In the genomic region with DNA sequence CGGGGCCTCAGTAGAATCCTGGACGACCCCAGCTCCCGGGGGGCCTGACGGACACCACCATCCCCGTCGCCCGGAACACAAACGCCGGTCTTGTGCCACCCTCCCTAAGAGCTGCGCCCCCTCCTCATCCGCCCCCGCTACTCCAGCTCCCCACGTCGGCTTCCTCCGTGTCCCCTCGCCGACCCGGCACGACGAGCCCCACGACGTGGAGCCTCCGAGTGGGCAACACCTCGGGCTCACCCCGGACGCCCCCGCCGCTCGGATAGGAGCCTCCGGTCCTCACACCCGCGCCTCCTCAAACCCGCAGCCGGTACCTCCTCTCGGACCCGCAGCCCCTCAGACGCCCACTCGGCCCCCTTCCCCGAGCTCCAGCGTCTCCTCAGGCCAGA, we compare ENCODE assay signal across 7 cellular contexts. TPM values are rescaled to one million over a fixed set of nuclear protein-coding genes. Genes with fewer than 3 reads are reported as not detected.
DNase-seq lines count a peak whose midpoint lies in the region; ATAC-seq, FAIRE-seq and TF ChIP-seq lines count a peak whose summit lies in the region.

No MANE protein-coding gene starts in this region.

- H3K9me3 ChIP-seq in IMR-90 (ENCODE audit: control insufficient read depth, insufficient read depth, low read length), result no peaks in the 10 kb centered on the region
- no peaks in the 10 kb centered on the region for H3K9me3 ChIP-seq in kidney (ENCODE audit: control insufficient read depth in 1 of 2, low read length in 2 of 2)
- no peaks in the 10 kb centered on the region for H3K9me3 ChIP-seq in testis

- peak overlapping the region; percentile 82 for H3K4ac ChIP-seq in IMR-90 (ENCODE audit: low read depth, low read length)

- H3K56ac ChIP-seq in IMR-90 (ENCODE audit: extremely low read depth, insufficient read depth, low read length), result peak overlapping the region; percentile 63

- peak overlapping the region; percentile 25; the same call in 1 of the 2 replicates for H4K91ac ChIP-seq in IMR-90 (ENCODE audit: insufficient read depth, low read depth, low read length)

- no peak for TF ChIP-seq POLR2A in IMR-90 (IDR thresholded peaks at IDR 0.05; ENCODE audit: low read depth, low read length)
- TF ChIP-seq POLR2A in testis (IDR thresholded peaks at IDR 0.05), result no peak

- peak overlapping the region; percentile 97 for H3K9ac ChIP-seq in IMR-90 (ENCODE audit: low read depth, low read length)
- H3K9ac ChIP-seq in kidney (ENCODE audit: low read length in 2 of 2), result peak overlapping the region; percentile 80 to 89

- TF ChIP-seq CTCF in IMR-90 (conservative IDR thresholded peaks at IDR 0.05; ENCODE audit: low read depth, low read length), result no peak
- no peak for TF ChIP-seq CTCF in astrocyte of the cerebellum (IDR thresholded peaks at IDR 0.05; ENCODE audit: low read depth, low read length, missing control alignments)
- TF ChIP-seq CTCF in kidney (IDR thresholded peaks at IDR 0.05; ENCODE audit: borderline replicate concordance, extremely low read depth, insufficient read depth), result no peak
- TF ChIP-seq CTCF in testis (IDR thresholded peaks at IDR 0.05), result no peak

- H3K4me2 ChIP-seq in IMR-90 (ENCODE audit: low read depth, low read length), result peak overlapping the region; percentile 97

- H2BK5ac ChIP-seq in IMR-90 (ENCODE audit: low read depth, low read length, poor library complexity, severe bottlenecking), result peak overlapping the region; percentile 83

- H2BK20ac ChIP-seq in IMR-90 (ENCODE audit: low read depth, low read length), result no peak overlapping the region

- H3K18ac ChIP-seq in IMR-90 (ENCODE audit: low read depth, low read length), result peak overlapping the region; percentile 3; the same call in 1 of the 2 replicates

- peak; percentile 5 for ATAC-seq in GM21526 (IDR thresholded peaks at IDR 0.05; ENCODE audit: low FRiP score, unreplicated experiment)
- peak; percentile 1 for ATAC-seq in IMR-90 (ENCODE audit: low read depth)

- H4K20me1 ChIP-seq in IMR-90 (ENCODE audit: insufficient read depth, low read length), result peaks cover 48% of the 10 kb centered on the region

- TF ChIP-seq RAD21 in IMR-90 (IDR thresholded peaks at IDR 0.05; ENCODE audit: low read length), result no peak

- peak overlapping the region; percentile 93 for H3K14ac ChIP-seq in IMR-90 (replicated peaks; ENCODE audit: low read depth, low read length)

- peak overlapping the region in 1 of 2 experiments; percentile 6; a peak in 1 of 4 replicates for H4K8ac ChIP-seq in IMR-90 (ENCODE audit: low read depth in 2 of 2, low read length in 2 of 2)

- POLR2A ChIA-PET in IMR-90 (lab: Charles Lee; ENCODE audit: unreplicated experiment), result interaction anchor here (0.6 kb wide), 2 partner anchors 23 to 294 kb away, joined by 3 read pairs; no protein-coding TSS in a partner anchor

- H3K79me1 ChIP-seq in IMR-90 (ENCODE audit: low read depth in 1 of 2, low read length in 2 of 2), result peaks cover 7 to 54% of the 10 kb centered on the region in 2 experiments; a peak in 2 of 4 replicates

- H2AK5ac ChIP-seq in IMR-90 (ENCODE audit: low read depth, low read length), result peak overlapping the region; percentile 85; the same call in 1 of the 2 replicates

- peak overlapping the region; percentile 21 for H2AK9ac ChIP-seq in IMR-90 (replicated peaks; ENCODE audit: low read depth, low read length, poor library complexity)

- no peak for FAIRE-seq in kidney (lab: Jason Lieb, UNC)

- H3K4me3 ChIP-seq in IMR-90 (ENCODE audit: insufficient read depth, low read depth, low read length) (peak overlapping the region; percentile 64), astrocyte of the cerebellum (ENCODE audit: low read depth, low read length) (peak overlapping the region; percentile 83), kidney (ENCODE audit: low read length in 2 of 2) (peak overlapping the region; percentile 85 to 88), testis (peak overlapping the region; percentile 91 to 100)

- H3K4me1 ChIP-seq in IMR-90 (ENCODE audit: control insufficient read depth, insufficient read depth, low read length), result peaks cover 15% of the 10 kb centered on the region
- peaks cover 13 to 19% of the 10 kb centered on the region in 2 donors for H3K4me1 ChIP-seq in kidney (ENCODE audit: control insufficient read depth in 1 of 2, insufficient read depth in 1 of 2, low read depth in 1 of 2, low read length in 2 of 2)
- peaks cover 38% of the 10 kb centered on the region for H3K4me1 ChIP-seq in testis

- in situ Hi-C loops in IMR-90 (cut with MboI; ENCODE audit: low sequenced_read_pairs) (loop anchor here (5.0 kb wide), 1 partner anchor 60 kb away; no protein-coding TSS in a partner anchor), astrocyte of the cerebellum (cut with HindIII; ENCODE audit: low sequenced_read_pairs) (loop anchor here (5.0 kb wide), 1 partner anchor 50 kb away; the partner anchor contains the start of gene CD276)

- peak overlapping the region; percentile 18 for H2AFZ ChIP-seq in IMR-90 (replicated peaks; ENCODE audit: low read length, poor library complexity)

- H3K23ac ChIP-seq in IMR-90 (ENCODE audit: low read depth, low read length), result peak overlapping the region; percentile 92; the same call in 1 of the 2 replicates

- H3K36me3 ChIP-seq in IMR-90 (ENCODE audit: control insufficient read depth, insufficient read depth, low read length) (no peaks in the 10 kb centered on the region), kidney (ENCODE audit: control insufficient read depth in 1 of 2, insufficient read depth in 2 of 2, low read length in 2 of 2) (no peaks in the 10 kb centered on the region), testis (ENCODE audit: low read depth, missing control alignments) (no peaks in the 10 kb centered on the region)

- BruUV-seq in IMR-90 (replicated peaks; lab: Mats Ljungman, UMichigan), result no TSS peak

- CTCF ChIA-PET in IMR-90 (lab: Yijun Ruan, JAX), result interaction anchor here (0.6 to 3.9 kb wide), 4 partner anchors 21 to 72 kb away, joined by 3 to 13 read pairs (median 4); no protein-coding TSS in a partner anchor

- peaks cover 9% of the 10 kb centered on the region for H3K9me1 ChIP-seq in IMR-90 (ENCODE audit: insufficient read depth, low read length)

- intact Hi-C loops in IMR-90 (cut with micrococcal nuclease) (loop anchor here (2.0 kb wide), 1 partner anchor 34 kb away; no protein-coding TSS in a partner anchor), kidney (cut with DNase I) (loop anchor here (10.0 kb wide), 1 partner anchor 68 kb away; no protein-coding TSS in a partner anchor), testis (cut with DNase I; ENCODE audit: low total_unique reads) (loop anchor here (10.0 kb wide), 1 partner anchor 68 kb away; no protein-coding TSS in a partner anchor)

- 0% methylated on average over 24 of the region's 40 CpGs; no CpG with 5 or more reads in 1 of the 2 experiments for WGBS in IMR-90 (ENCODE audit: extremely low coverage in 2 of 2, insufficient read length in 1 of 2), 2 experiments
- WGBS in testis, 2 donors, result 0% methylated on average over 31 to 40 of the region's 40 CpGs

- H2BK15ac ChIP-seq in IMR-90 (ENCODE audit: low read depth, low read length), result no peak overlapping the region

- H3K27ac ChIP-seq in IMR-90 (ENCODE audit: insufficient read depth, low read length) (peak overlapping the region; percentile 95), kidney (ENCODE audit: low read depth in 2 of 2, low read length in 2 of 2) (peak overlapping the region; percentile 66 to 87), testis (peak overlapping the region; percentile 99)

- H3K27me3 ChIP-seq in IMR-90 (ENCODE audit: control insufficient read depth, insufficient read depth, low read length) (no peaks in the 10 kb centered on the region), testis (no peaks in the 10 kb centered on the region)

- dilution Hi-C loops in IMR-90 (cut with HindIII; ENCODE audit: low sequenced_read_pairs, unreplicated experiment), result no loop called here

- DNase-seq in IMR-90 (no peak), astrocyte of the cerebellum (ENCODE audit: low read depth) (no peak), kidney (no peak), testis (peak; percentile 24), NCI-H128 (lab: John Stamatoyannopoulos, UW; ENCODE audit: unreplicated experiment) (no peak), SIG-M5 (lab: John Stamatoyannopoulos, UW) (no peak)

- H4K5ac ChIP-seq in IMR-90 (ENCODE audit: low read depth, low read length), result no peak overlapping the region

- H2BK120ac ChIP-seq in IMR-90 (ENCODE audit: low read depth, low read length), result no peak overlapping the region

TF ChIP-seq in IMR-90, 13 proteins besides CTCF, POLR2A, EP300 and RAD21 (continues in another document):
- TF ChIP-seq SMC3 (IDR thresholded peaks at IDR 0.05; ENCODE audit: low read depth, low read length) (no peak), MAZ (IDR thresholded peaks at IDR 0.05; ENCODE audit: borderline replicate concordance, low read depth, low read length) (no peak; the same call in 1 of the 2 replicates), RFX5 (IDR thresholded peaks at IDR 0.05; ENCODE audit: low read depth, low read length) (no peak), RCOR1 (IDR thresholded peaks at IDR 0.05; ENCODE audit: insufficient replicate concordance, low read length) (no peak), NFE2L2 (IDR thresholded peaks at IDR 0.05; ENCODE audit: low read depth, low read length) (no peak), MAFK (IDR thresholded peaks at IDR 0.05; ENCODE audit: low read depth, low read length) (no peak), CEBPB (IDR thresholded peaks at IDR 0.05; ENCODE audit: low read depth, low read length) (no peak), CHD1 (IDR thresholded peaks at IDR 0.05; ENCODE audit: low read depth, low read length) (no peak)

RNA-seq across cellular contexts. Expression of gene NPTN, which starts 0.5 kb away (rescaled TPM):
- total RNA-seq in IMR-90 (2012; rRNA removed), result 150 and 171 TPM in 2 replicates
- polyA plus RNA-seq in IMR-90 (2012; rRNA removed), result 268 and 329 TPM in 2 replicates
- polyA plus RNA-seq in IMR-90 (2012; cell fraction: cytosol; rRNA removed), result 181 and 182 TPM in 2 replicates
- 77.6 and 177 TPM in 2 replicates for polyA plus RNA-seq in IMR-90 (2012; cell fraction: nucleus; rRNA removed; ENCODE audit: low replicate concordance)
- 130 TPM for total RNA-seq in kidney
- polyA plus RNA-seq in kidney (ENCODE audit: insufficient read depth, low read depth, low replicate concordance), result 100 TPM
- total RNA-seq in testis, result 100 to 1,000 TPM; 177 to 256 TPM
- 180 TPM for polyA plus RNA-seq in testis (ENCODE audit: insufficient read depth, low read depth, low replicate concordance)

RNA-seq across cellular contexts. Expression of gene CD276, which starts 51.5 kb away (rescaled TPM):
- total RNA-seq in IMR-90 (2012; rRNA removed), result 30.8 and 37.5 TPM in 2 replicates
- polyA plus RNA-seq in IMR-90 (2012; rRNA removed), result 149 and 150 TPM in 2 replicates
- 58.7 and 100 TPM in 2 replicates for polyA plus RNA-seq in IMR-90 (2012; cell fraction: cytosol; rRNA removed)
- 95.5 and 121 TPM in 2 replicates for polyA plus RNA-seq in IMR-90 (2012; cell fraction: nucleus; rRNA removed; ENCODE audit: low replicate concordance)
- 31.5 TPM for total RNA-seq in kidney
- polyA plus RNA-seq in kidney (ENCODE audit: insufficient read depth, low read depth, low replicate concordance), result 25.0 TPM
- 10 to 100 TPM; 43.1 to 61.5 TPM for total RNA-seq in testis
- 50.3 TPM for polyA plus RNA-seq in testis (ENCODE audit: insufficient read depth, low read depth, low replicate concordance)
